ENCODE assay signal across 14 cellular contexts in genomic region chr17:82694647-82695046, GRCh38. TPM values are rescaled to one million over a fixed set of nuclear protein-coding genes. Genes with fewer than 3 reads are reported as not detected.
A peak's percentile ranks its signal among the peaks of the same experiment; 100 is the strongest.
DNase-seq lines count a peak whose midpoint lies in the region; ATAC-seq and TF ChIP-seq lines count a peak whose summit lies in the region.
"Had no signal": no experiment of that assay in that cellular context is flagged by ENCODE, and none has a peak within 500 bp of the region (broad histone marks: within the 10 kb centered on the region; RNA-seq: fewer than 3 reads in every experiment).

No MANE protein-coding gene starts in this region.

- H3K27me3 Mint-ChIP-seq in activated T-cell treated with anti-CD3 and anti-CD28 coated beads, Interleukin-2, amount 50 U/mL, for 4 hours (ENCODE audit: low read depth), result no peaks in the 10 kb centered on the region
- peaks cover 12% of the 10 kb centered on the region for H3K27me3 Mint-ChIP-seq in activated T-cell treated with anti-CD3 and anti-CD28 coated beads, Interleukin-2, amount 50 U/mL, for 24 hours
- no peaks in the 10 kb centered on the region for H3K27me3 Mint-ChIP-seq in Calu3 (ENCODE audit: unreplicated experiment)
- H3K27me3 Mint-ChIP-seq in brain, result peaks cover 9% of the 10 kb centered on the region
- peaks cover 36% of the 10 kb centered on the region for H3K27me3 Mint-ChIP-seq in neural crest cell (ENCODE audit: low read depth)

- H3K36me3 Mint-ChIP-seq in activated T-cell treated with anti-CD3 and anti-CD28 coated beads, Interleukin-2, amount 50 U/mL, for 4 hours (ENCODE audit: insufficient read depth), result peaks cover 10% of the 10 kb centered on the region
- H3K36me3 Mint-ChIP-seq in activated T-cell treated with anti-CD3 and anti-CD28 coated beads, Interleukin-2, amount 50 U/mL, for 24 hours (ENCODE audit: low read depth), result peaks cover 7% of the 10 kb centered on the region
- H3K36me3 Mint-ChIP-seq in Calu3 (ENCODE audit: insufficient read depth, unreplicated experiment) (peaks cover 40% of the 10 kb centered on the region), brain (peaks cover 50% of the 10 kb centered on the region), neural crest cell (ENCODE audit: low read depth) (peaks cover 10% of the 10 kb centered on the region)

- no peak for DNase-seq in activated T-cell treated with anti-CD3 and anti-CD28 coated beads, Interleukin-2, amount 50 U/mL, for 4 hours
- DNase-seq in activated T-cell treated with anti-CD3 and anti-CD28 coated beads, Interleukin-2, amount 50 U/mL, for 24 hours, result no peak
- DNase-seq in Calu3, result no peak
- DNase-seq in neural crest cell (ENCODE audit: low read depth, low spot score), result no peak
- no peak for DNase-seq in NAMALWA (ENCODE audit: low spot score)
- DNase-seq in head of caudate nucleus, result no peak
- DNase-seq: DMS79, GOT3, H9, IMR-90 had no signal

- CTCF ChIA-PET in Calu3 (lab: Charles Lee), result no interaction called here

- peak overlapping the region; percentile 22 for H3K4me3 Mint-ChIP-seq in activated T-cell treated with anti-CD3 and anti-CD28 coated beads, Interleukin-2, amount 50 U/mL, for 4 hours
- H3K4me3 Mint-ChIP-seq in activated T-cell treated with anti-CD3 and anti-CD28 coated beads, Interleukin-2, amount 50 U/mL, for 24 hours, result no peak overlapping the region
- no peak overlapping the region for H3K4me3 Mint-ChIP-seq in Calu3 (ENCODE audit: low read depth, unreplicated experiment)
- peak overlapping the region in 4 of 5 experiments; percentile 28 to 71 (median 39) for H3K4me3 Mint-ChIP-seq in brain
- peak overlapping the region; percentile 64 for H3K4me3 Mint-ChIP-seq in neural crest cell
- H3K4me3 Mint-ChIP-seq: CD14-positive monocyte had no signal

- TSS peak; percentile 30 for BruUV-seq in Calu3 (replicated peaks; lab: Mats Ljungman, UMichigan)

- no peak overlapping the region for H3K27ac Mint-ChIP-seq in activated T-cell treated with anti-CD3 and anti-CD28 coated beads, Interleukin-2, amount 50 U/mL, for 24 hours
- H3K27ac Mint-ChIP-seq in Calu3 (ENCODE audit: unreplicated experiment), result no peak overlapping the region
- H3K27ac Mint-ChIP-seq in brain, result no peak overlapping the region
- no peak overlapping the region for H3K27ac Mint-ChIP-seq in neural crest cell (ENCODE audit: unreplicated experiment)
- H3K27ac Mint-ChIP-seq: CD14-positive monocyte, H9 had no signal

- TF ChIP-seq CTCF in Calu3 (IDR thresholded peaks at IDR 0.05; ENCODE audit: unreplicated experiment) (no peak), brain (conservative IDR thresholded peaks at IDR 0.05) (no peak), neural crest cell (conservative IDR thresholded peaks at IDR 0.05) (no peak)

- H3K9me3 Mint-ChIP-seq in activated T-cell treated with anti-CD3 and anti-CD28 coated beads, Interleukin-2, amount 50 U/mL, for 4 hours, result peaks cover 7% of the 10 kb centered on the region
- peaks cover 14% of the 10 kb centered on the region for H3K9me3 Mint-ChIP-seq in activated T-cell treated with anti-CD3 and anti-CD28 coated beads, Interleukin-2, amount 50 U/mL, for 24 hours
- peaks cover 4% of the 10 kb centered on the region for H3K9me3 Mint-ChIP-seq in Calu3 (ENCODE audit: low read depth, unreplicated experiment)
- peaks cover 5 to 32% (median 20%) of the 10 kb centered on the region in 5 experiments for H3K9me3 Mint-ChIP-seq in brain
- H3K9me3 Mint-ChIP-seq in neural crest cell, result peaks cover 8% of the 10 kb centered on the region

- ATAC-seq in activated T-cell treated with anti-CD3 and anti-CD28 coated beads, Interleukin-2, amount 50 U/mL, for 4 hours, result no peak
- no peak for ATAC-seq in HG02571 (IDR thresholded peaks at IDR 0.05; ENCODE audit: unreplicated experiment)
- ATAC-seq: GM12878 had no signal

- intact Hi-C loops in Calu3 (cut with micrococcal nuclease; ENCODE audit: unreplicated experiment) (no loop called here), head of caudate nucleus (cut with DNase I) (loop anchor here (5.0 kb wide), 1 partner anchor 47 kb away; the partner anchor contains the start of gene WDR45B)

- peaks cover 14% of the 10 kb centered on the region for H3K4me1 Mint-ChIP-seq in activated T-cell treated with anti-CD3 and anti-CD28 coated beads, Interleukin-2, amount 50 U/mL, for 4 hours (ENCODE audit: low read depth)
- H3K4me1 Mint-ChIP-seq in activated T-cell treated with anti-CD3 and anti-CD28 coated beads, Interleukin-2, amount 50 U/mL, for 24 hours (ENCODE audit: low read depth), result peaks cover 31% of the 10 kb centered on the region
- H3K4me1 Mint-ChIP-seq in Calu3 (ENCODE audit: low read depth, unreplicated experiment) (peaks cover 24% of the 10 kb centered on the region), brain (peaks cover 35% of the 10 kb centered on the region), neural crest cell (peaks cover 21% of the 10 kb centered on the region)

RNA-seq across cellular contexts. Expression of gene RAB40B, which starts 3.9 kb away (rescaled TPM):
- total RNA-seq in activated T-cell treated with anti-CD3 and anti-CD28 coated beads, Interleukin-2, amount 50 U/mL, for 4 hours, result 1 to 10 TPM; 3.8 to 4.8 (median 4.1) TPM
- total RNA-seq in Calu3 (2022) (20.5 and 21.9 TPM in 2 replicates), neural crest cell (5.6 and 8.9 TPM in 2 replicates)
- 31.1 TPM for polyA plus RNA-seq in brain (ENCODE audit: insufficient read depth, low read depth, low replicate concordance)

RNA-seq across cellular contexts. Expression of gene FN3KRP, which starts 21.9 kb away (rescaled TPM):
- total RNA-seq in activated T-cell treated with anti-CD3 and anti-CD28 coated beads, Interleukin-2, amount 50 U/mL, for 4 hours, result 10 to 100 TPM; 34.9 to 43.8 (median 36.0) TPM
- total RNA-seq in Calu3 (2022), result 44.2 and 49.9 TPM in 2 replicates
- polyA plus RNA-seq in brain (ENCODE audit: insufficient read depth, low read depth, low replicate concordance), result 74.0 TPM
- total RNA-seq in neural crest cell, result 44.1 and 44.4 TPM in 2 replicates

RNA-seq across cellular contexts. Expression of gene FN3K, which starts 40.8 kb away (rescaled TPM):
- 1 to 10 TPM in 2 of 3 donors, under 1 TPM in 1; 0.79 to 1.3 (median 1.0) TPM for total RNA-seq in activated T-cell treated with anti-CD3 and anti-CD28 coated beads, Interleukin-2, amount 50 U/mL, for 4 hours
- 13.4 and 15.5 TPM in 2 replicates for total RNA-seq in Calu3 (2022)
- polyA plus RNA-seq in brain (ENCODE audit: insufficient read depth, low read depth, low replicate concordance), result 99.9 TPM
- 21.7 and 23.8 TPM in 2 replicates for total RNA-seq in neural crest cell
- polyA plus RNA-seq: CD14-positive monocyte had no signal

RNA-seq across cellular contexts. Expression of gene WDR45B, which starts 46.4 kb away (rescaled TPM):
- total RNA-seq in activated T-cell treated with anti-CD3 and anti-CD28 coated beads, Interleukin-2, amount 50 U/mL, for 4 hours, result 10 to 100 TPM; 47.1 to 52.5 (median 47.4) TPM
- total RNA-seq in Calu3 (2022) (106 and 108 TPM in 2 replicates), neural crest cell (57.1 and 64.6 TPM in 2 replicates)
- 72.9 TPM for polyA plus RNA-seq in brain (ENCODE audit: insufficient read depth, low read depth, low replicate concordance)

RNA-seq across cellular contexts. Expression of gene TBCD, which starts 57.2 kb away (rescaled TPM):
- 10 to 100 TPM; 63.5 to 76.7 (median 66.1) TPM for total RNA-seq in activated T-cell treated with anti-CD3 and anti-CD28 coated beads, Interleukin-2, amount 50 U/mL, for 4 hours
- 76.6 and 90.7 TPM in 2 replicates for total RNA-seq in Calu3 (2022)
- polyA plus RNA-seq in brain (ENCODE audit: insufficient read depth, low read depth, low replicate concordance), result 96.8 TPM
- 155 and 166 TPM in 2 replicates for total RNA-seq in neural crest cell

Comparison
In these comparisons a context has a peak if more than half of its experiments do, and no peak if none do; other contexts are left out.
1. H3K4me3 Mint-ChIP-seq: peak in activated T-cell treated with anti-CD3 and anti-CD28 coated beads, Interleukin-2, amount 50 U/mL, for 4 hours (single experiment), brain (4 of 5) and neural crest cell (single experiment); none in activated T-cell treated with anti-CD3 and anti-CD28 coated beads, Interleukin-2, amount 50 U/mL, for 24 hours (single experiment) and Calu3 (single experiment).